ENCODE assay signal across 5 cellular contexts in the genomic region with DNA sequence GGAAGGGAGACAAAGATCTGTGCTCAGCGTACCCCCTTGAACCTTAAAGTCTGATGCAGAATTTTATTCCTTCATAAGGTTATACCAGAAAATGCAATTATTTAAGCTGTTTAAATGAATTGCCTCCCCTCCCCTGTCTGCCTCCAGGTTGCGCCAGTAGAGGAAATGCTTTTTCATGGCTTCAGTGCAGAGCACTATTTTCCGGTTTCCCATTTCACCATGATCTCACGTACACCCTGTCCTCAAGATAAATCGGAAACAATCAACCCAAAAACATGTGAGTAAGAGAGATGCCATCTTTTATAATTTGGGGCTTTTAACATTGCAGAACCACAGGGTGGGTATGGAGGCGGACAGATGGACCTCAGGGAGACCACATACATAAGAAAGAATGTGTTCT.
"Had no signal": no experiment of that assay in that cellular context is flagged by ENCODE, and none has a peak within 500 bp of the region (broad histone marks: within the 10 kb centered on the region; RNA-seq: fewer than 3 reads in every experiment).

No MANE protein-coding gene starts in this region.

- H3K27ac Mint-ChIP-seq: IgD-negative memory B cell had no signal

- H3K9me3 Mint-ChIP-seq: IgD-negative memory B cell had no signal

- DNase-seq: IMR-90 had no signal

- H3K27ac ChIP-seq: HL-60 had no signal

- H3K4me1 Mint-ChIP-seq: IgD-negative memory B cell had no signal

- ATAC-seq: HepG2, K562 had no signal

- H3K4me3 Mint-ChIP-seq: IgD-negative memory B cell had no signal

- H3K4me3 ChIP-seq: K562 had no signal

- H3K27me3 Mint-ChIP-seq: IgD-negative memory B cell had no signal
